ENCODE assay signal across 24 cellular contexts in genomic region chr7:93926800-93927199, GRCh38. TPM values are rescaled to one million over a fixed set of nuclear protein-coding genes. Genes with fewer than 3 reads are reported as not detected.
DNase-seq lines count a peak whose midpoint lies in the region; ATAC-seq and TF ChIP-seq lines count a peak whose summit lies in the region.
"Had no signal": no experiment of that assay in that cellular context is flagged by ENCODE, and none has a peak within 500 bp of the region (broad histone marks: within the 10 kb centered on the region; RNA-seq: fewer than 3 reads in every experiment).

No MANE protein-coding gene starts in this region.

- no peak for TF ChIP-seq CTCF in heart left ventricle (IDR thresholded peaks at IDR 0.05)
- TF ChIP-seq CTCF in esophagus muscularis mucosa (IDR thresholded peaks at IDR 0.05): no peak
- TF ChIP-seq CTCF in gastrocnemius medialis (IDR thresholded peaks at IDR 0.05 in 4 of 5, conservative IDR thresholded peaks at IDR 0.05 in 1 of 5): no peak
- TF ChIP-seq CTCF in neural progenitor cell (IDR thresholded peaks at IDR 0.05): no peak
- no peak for TF ChIP-seq CTCF in CD8-positive, alpha-beta T cell (IDR thresholded peaks at IDR 0.05)
- TF ChIP-seq CTCF in colonic mucosa (IDR thresholded peaks at IDR 0.05): no peak

- H3K27ac ChIP-seq in heart left ventricle (peak overlapping the region in 8 of 12 donors; percentile 16 to 62 (median 48)), esophagus muscularis mucosa (replicated peaks in 1 of 4) (peak overlapping the region in 3 of 4 donors; percentile 36 to 68 (median 43)), gastrocnemius medialis (peak overlapping the region in 3 of 4 donors; percentile 9 to 47 (median 27)), neural progenitor cell (no peak overlapping the region), colonic mucosa (no peak overlapping the region)
- no peak overlapping the region for H3K27ac ChIP-seq in CD8-positive, alpha-beta T cell (ENCODE audit: low read depth, low read length)
- H3K27ac ChIP-seq: HL-60, SJCRH30 had no signal

- H4K20me1 ChIP-seq in neural progenitor cell (ENCODE audit: low read depth): no peaks in the 10 kb centered on the region

- WGBS in heart left ventricle, 4 donors: 43 to 69% (median 59%) methylated on average over 1 of the region's 1 CpG
- 45% methylated on average over 1 of the region's 1 CpG for WGBS in esophagus muscularis mucosa

- CTCF ChIA-PET in CD8-positive, alpha-beta T cell (lab: Charles Lee): no interaction called here

- no peak overlapping the region for H3K27ac Mint-ChIP-seq in neural progenitor cell
- no peak overlapping the region for H3K27ac Mint-ChIP-seq in CD8-positive, alpha-beta T cell

- peaks cover 0 to 31% (median 12%) of the 10 kb centered on the region in 12 donors for H3K4me1 ChIP-seq in heart left ventricle
- peaks cover 8 to 40% (median 36%) of the 10 kb centered on the region in 4 donors for H3K4me1 ChIP-seq in esophagus muscularis mucosa
- H3K4me1 ChIP-seq in gastrocnemius medialis: peaks cover 3 to 11% of the 10 kb centered on the region in 2 donors
- H3K4me1 ChIP-seq in neural progenitor cell: peaks cover 7% of the 10 kb centered on the region
- H3K4me1 ChIP-seq in CD8-positive, alpha-beta T cell (ENCODE audit: insufficient read depth, low read length): peaks cover under 1% of the 10 kb centered on the region
- H3K4me1 ChIP-seq in colonic mucosa: no peaks in the 10 kb centered on the region
- H3K4me1 ChIP-seq: BE2C, SJCRH30 had no signal

- TF ChIP-seq EP300 in esophagus muscularis mucosa (IDR thresholded peaks at IDR 0.05): no peak

- H3F3A ChIP-seq in neural progenitor cell (ENCODE audit: low read depth): peaks cover 6% of the 10 kb centered on the region

- no peaks in the 10 kb centered on the region for H3K27me3 Mint-ChIP-seq in neural progenitor cell (ENCODE audit: insufficient read depth, low read depth)
- peaks cover 27% of the 10 kb centered on the region for H3K27me3 Mint-ChIP-seq in CD8-positive, alpha-beta T cell (ENCODE audit: low read depth)

- H3K4me3 ChIP-seq in heart left ventricle (no peak overlapping the region), esophagus muscularis mucosa (no peak overlapping the region), gastrocnemius medialis (no peak overlapping the region), neural progenitor cell (no peak overlapping the region), colonic mucosa (no peak overlapping the region)
- no peak overlapping the region for H3K4me3 ChIP-seq in CD8-positive, alpha-beta T cell (ENCODE audit: low read depth, low read length)
- H3K4me3 ChIP-seq: SJCRH30 had no signal

- H3K36me3 Mint-ChIP-seq in neural progenitor cell: peaks cover 15% of the 10 kb centered on the region
- no peaks in the 10 kb centered on the region for H3K36me3 Mint-ChIP-seq in CD8-positive, alpha-beta T cell

- no peaks in the 10 kb centered on the region for H3K79me2 ChIP-seq in neural progenitor cell (ENCODE audit: low read depth)

- in situ Hi-C loops in gastrocnemius medialis (cut with MboI; ENCODE audit: low sequenced_read_pairs in 4 of 4): no loop called here

- intact Hi-C loops in heart left ventricle (cut with DNase I): no loop called here
- intact Hi-C loops in Right ventricle myocardium superior (cut with DNase I): no loop called here
- intact Hi-C loops in esophagus muscularis mucosa (cut with DNase I): no loop called here
- intact Hi-C loops in gastrocnemius medialis (cut with DNase I; ENCODE audit: low total_unique reads): loop anchor here (10.0 kb wide), 1 partner anchor 368 kb away; no protein-coding TSS in a partner anchor
- intact Hi-C loops in CD8-positive, alpha-beta T cell (cut with DNase I, micrococcal nuclease): no loop called here
- intact Hi-C loops in colonic mucosa (cut with DNase I): no loop called here

- H3K27me3 ChIP-seq in heart left ventricle (peaks cover 0 to under 1% (median 0%) of the 10 kb centered on the region in 9 donors), esophagus muscularis mucosa (no peaks in the 10 kb centered on the region), gastrocnemius medialis (peaks cover under 1 to 3% (median 1%) of the 10 kb centered on the region in 3 donors), neural progenitor cell (peaks cover 7% of the 10 kb centered on the region), colonic mucosa (no peaks in the 10 kb centered on the region)
- peaks cover 3% of the 10 kb centered on the region for H3K27me3 ChIP-seq in CD8-positive, alpha-beta T cell (ENCODE audit: insufficient read depth, low read length)
- H3K27me3 ChIP-seq: SJCRH30 had no signal

- TF ChIP-seq POLR2A in heart left ventricle (IDR thresholded peaks at IDR 0.05) (no peak), esophagus muscularis mucosa (IDR thresholded peaks at IDR 0.05; ENCODE audit: low read depth) (no peak), gastrocnemius medialis (IDR thresholded peaks at IDR 0.05) (no peak)

- POLR2A ChIA-PET in CD8-positive, alpha-beta T cell (lab: Charles Lee): no interaction called here

- H2AFZ ChIP-seq in neural progenitor cell (replicated peaks): no peak overlapping the region

- H3K4me2 ChIP-seq in neural progenitor cell: no peak overlapping the region

- DNase-seq in heart left ventricle (peak in 1 of 5 donors; percentile 29), Right ventricle myocardium superior (no peak), esophagus muscularis mucosa (ENCODE audit: extremely low spot score) (no peak), gastrocnemius medialis (no peak), neural progenitor cell (ENCODE audit: low spot score) (no peak), colonic mucosa (no peak)
- DNase-seq in CD8-positive, alpha-beta T cell: no peak
- DNase-seq in stimulated activated naive CD4-positive, alpha-beta T cell treated with Interleukin-2 at 50 U/mL for 16 hours (lab: John Stamatoyannopoulos, UW): no peak
- DNase-seq: BE2C, EL, GF-D8, KG1, NCI-H1092, NCI-H1436, NCI-H2029, NCI-H226, NCI-H510A treated with DMSO at 0.1 percent for 48 hours, NCI-H748 treated with DMSO at 0.1 percent for 48 hours, SJCRH30 had no signal

- H3K36me3 ChIP-seq in heart left ventricle (peaks cover 0 to 26% (median 17%) of the 10 kb centered on the region in 9 donors), esophagus muscularis mucosa (peaks cover 0 to 13% (median 6%) of the 10 kb centered on the region in 4 donors), gastrocnemius medialis (no peaks in the 10 kb centered on the region), neural progenitor cell (no peaks in the 10 kb centered on the region), colonic mucosa (no peaks in the 10 kb centered on the region)
- no peaks in the 10 kb centered on the region for H3K36me3 ChIP-seq in CD8-positive, alpha-beta T cell (ENCODE audit: insufficient read depth, low read length)
- H3K36me3 ChIP-seq: BE2C, SJCRH30 had no signal

- H3K4me3 Mint-ChIP-seq in neural progenitor cell: no peak overlapping the region
- H3K4me3 Mint-ChIP-seq in CD8-positive, alpha-beta T cell: no peak overlapping the region

- ATAC-seq in heart left ventricle (peak in 1 of 4 donors; percentile 56), Right ventricle myocardium superior (ENCODE audit: poor library complexity) (no peak), gastrocnemius medialis (no peak)
- no peak for ATAC-seq in CD8-positive, alpha-beta T cell
- ATAC-seq: HepG2, Panc1 had no signal

- peaks cover 16% of the 10 kb centered on the region for H3K4me1 Mint-ChIP-seq in neural progenitor cell
- peaks cover 2% of the 10 kb centered on the region for H3K4me1 Mint-ChIP-seq in CD8-positive, alpha-beta T cell (ENCODE audit: low read depth)

- no peaks in the 10 kb centered on the region for H3K9me3 Mint-ChIP-seq in neural progenitor cell
- H3K9me3 Mint-ChIP-seq in CD8-positive, alpha-beta T cell: no peaks in the 10 kb centered on the region

- H3K9ac ChIP-seq in neural progenitor cell: no peak overlapping the region
- H3K9ac ChIP-seq in colonic mucosa (ENCODE audit: low read depth in 2 of 2, low read length in 2 of 2): no peak overlapping the region

- H3K9me3 ChIP-seq in heart left ventricle: no peaks in the 10 kb centered on the region
- H3K9me3 ChIP-seq in esophagus muscularis mucosa: no peaks in the 10 kb centered on the region
- H3K9me3 ChIP-seq in gastrocnemius medialis: no peaks in the 10 kb centered on the region
- no peaks in the 10 kb centered on the region for H3K9me3 ChIP-seq in neural progenitor cell (ENCODE audit: low read depth)
- no peaks in the 10 kb centered on the region for H3K9me3 ChIP-seq in CD8-positive, alpha-beta T cell (ENCODE audit: low read length)
- H3K9me3 ChIP-seq in colonic mucosa: no peaks in the 10 kb centered on the region
- H3K9me3 ChIP-seq: BE2C, SJCRH30 had no signal

RNA-seq across cellular contexts. Expression of gene GNG11, which starts 5.3 kb away (rescaled TPM):
- 10 to 100 TPM; 10.5 to 29.1 (median 18.0) TPM for total RNA-seq in heart left ventricle
- 10 to 100 TPM; 29.4 to 37.7 TPM for polyA plus RNA-seq in heart left ventricle
- total RNA-seq in Right ventricle myocardium superior: 18.4 TPM
- 10 to 100 TPM; 19.9 to 26.0 (median 22.3) TPM for total RNA-seq in esophagus muscularis mucosa
- 10 to 100 TPM in 1 of 4 donors, 1 to 10 TPM in 3; 4.6 to 11.4 (median 6.9) TPM for total RNA-seq in gastrocnemius medialis
- total RNA-seq in neural progenitor cell (ENCODE audit: low replicate concordance): 0.56 and 0.86 TPM in 2 replicates
- not detected for total RNA-seq in CD8-positive, alpha-beta T cell
- total RNA-seq in colonic mucosa: 1 to 10 TPM; 2.1 to 4.1 TPM
- total RNA-seq: HepG2, HT-29 had no signal
- polyA plus RNA-seq: HepG2 had no signal

RNA-seq across cellular contexts. Expression of gene GNGT1, which starts 20.4 kb away (rescaled TPM):
- total RNA-seq in heart left ventricle (not detected), Right ventricle myocardium superior (not detected), esophagus muscularis mucosa (not detected), gastrocnemius medialis (not detected), neural progenitor cell (ENCODE audit: low replicate concordance) (0.06 TPM in 1 of 2 replicates, not detected in the other), colonic mucosa (not detected)
- not detected for polyA plus RNA-seq in heart left ventricle
- total RNA-seq in CD8-positive, alpha-beta T cell: not detected
- total RNA-seq: A673, HepG2, HT-29 had no signal
- polyA plus RNA-seq: HepG2 had no signal

RNA-seq across cellular contexts. Expression of gene TFPI2, which starts 36.2 kb away (rescaled TPM):
- total RNA-seq in heart left ventricle (10 to 100 TPM in 1 of 9 donors, 1 to 10 TPM in 6, under 1 TPM in 2; 0.92 to 26.8 (median 1.9) TPM), Right ventricle myocardium superior (1.3 TPM), esophagus muscularis mucosa (1 to 10 TPM in 3 of 4 donors, not detected in 1; 1.9 to 3.2 (median 2.3) TPM), gastrocnemius medialis (1 to 10 TPM in 3 of 4 donors, not detected in 1; 1.3 to 3.7 (median 1.5) TPM), neural progenitor cell (ENCODE audit: low replicate concordance) (1.5 and 5.8 TPM in 2 replicates), colonic mucosa (1 to 10 TPM in 1 of 2 donors, under 1 TPM in 1; 0.30 to 1.6 TPM)
- 10 to 100 TPM in 1 of 2 donors, 1 to 10 TPM in 1; 1.7 to 10.1 TPM for polyA plus RNA-seq in heart left ventricle
- total RNA-seq in CD8-positive, alpha-beta T cell: not detected
- total RNA-seq: HT-29 had no signal

Comparison
In these comparisons a context has a peak if more than half of its experiments do, and no peak if none do; other contexts are left out.
1. H3K27ac ChIP-seq: peak in heart left ventricle (8 of 12), esophagus muscularis mucosa (3 of 4) and gastrocnemius medialis (3 of 4); none in neural progenitor cell (single experiment), CD8-positive, alpha-beta T cell (single experiment) and colonic mucosa (single experiment).